In the genomic region with DNA sequence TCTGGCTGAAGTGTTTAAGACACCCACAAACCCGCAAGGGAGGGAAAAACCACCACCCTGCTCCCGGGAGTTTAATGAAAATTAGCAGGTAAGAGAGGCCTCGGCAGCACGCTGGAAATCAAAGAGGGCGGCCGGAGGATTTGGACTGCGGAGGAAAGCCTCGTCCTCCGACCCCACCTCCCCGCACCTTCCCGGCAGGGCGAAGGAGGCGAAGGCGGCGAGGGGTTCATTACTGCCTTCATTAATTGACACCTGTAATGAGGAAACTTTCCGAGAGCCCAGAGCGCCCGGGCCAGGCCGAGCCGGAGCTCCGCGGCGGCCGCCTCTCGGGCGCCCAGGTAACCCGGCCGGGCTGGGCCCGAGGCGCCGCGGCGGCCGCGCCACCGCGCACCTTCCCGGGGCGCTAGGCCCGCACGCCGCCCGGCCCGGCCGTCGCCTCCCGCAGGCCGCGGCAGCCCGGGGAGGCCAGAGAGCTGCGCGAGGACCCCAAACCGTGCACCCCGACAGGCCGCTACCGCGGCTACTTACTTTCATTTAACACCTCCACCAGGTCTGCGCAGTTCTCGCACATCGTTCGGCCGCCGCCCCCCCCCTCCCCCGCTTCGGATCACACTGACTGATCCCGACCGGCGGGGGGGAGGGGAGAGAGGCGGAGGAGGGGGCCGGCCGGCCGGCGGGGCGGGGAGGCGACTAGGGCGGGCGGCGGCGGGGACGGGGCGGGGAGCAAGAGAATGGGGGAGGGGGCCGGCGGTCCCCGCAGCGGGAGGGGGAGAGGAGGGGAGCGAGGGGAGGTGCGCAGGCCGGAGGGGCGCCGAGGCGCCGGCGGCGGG, we compare ENCODE assay signal across 1 cellular context.
TF ChIP-seq lines count a peak whose summit lies in the region.

No MANE protein-coding gene starts in this region.

TF ChIP-seq in HepG2, 621 proteins besides CTCF, POLR2A, EP300 and RAD21 (continued from another document and continues in another):
- TF ChIP-seq, protein P1, sequence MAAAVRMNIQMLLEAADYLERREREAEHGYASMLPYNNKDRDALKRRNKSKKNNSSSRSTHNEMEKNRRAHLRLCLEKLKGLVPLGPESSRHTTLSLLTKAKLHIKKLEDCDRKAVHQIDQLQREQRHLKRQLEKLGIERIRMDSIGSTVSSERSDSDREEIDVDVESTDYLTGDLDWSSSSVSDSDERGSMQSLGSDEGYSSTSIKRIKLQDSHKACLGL (CRISPR knock-in tag; IDR thresholded peaks at IDR 0.05), result peak; percentile 30; the same call in 1 of the 2 replicates
- TF ChIP-seq, protein P2, sequence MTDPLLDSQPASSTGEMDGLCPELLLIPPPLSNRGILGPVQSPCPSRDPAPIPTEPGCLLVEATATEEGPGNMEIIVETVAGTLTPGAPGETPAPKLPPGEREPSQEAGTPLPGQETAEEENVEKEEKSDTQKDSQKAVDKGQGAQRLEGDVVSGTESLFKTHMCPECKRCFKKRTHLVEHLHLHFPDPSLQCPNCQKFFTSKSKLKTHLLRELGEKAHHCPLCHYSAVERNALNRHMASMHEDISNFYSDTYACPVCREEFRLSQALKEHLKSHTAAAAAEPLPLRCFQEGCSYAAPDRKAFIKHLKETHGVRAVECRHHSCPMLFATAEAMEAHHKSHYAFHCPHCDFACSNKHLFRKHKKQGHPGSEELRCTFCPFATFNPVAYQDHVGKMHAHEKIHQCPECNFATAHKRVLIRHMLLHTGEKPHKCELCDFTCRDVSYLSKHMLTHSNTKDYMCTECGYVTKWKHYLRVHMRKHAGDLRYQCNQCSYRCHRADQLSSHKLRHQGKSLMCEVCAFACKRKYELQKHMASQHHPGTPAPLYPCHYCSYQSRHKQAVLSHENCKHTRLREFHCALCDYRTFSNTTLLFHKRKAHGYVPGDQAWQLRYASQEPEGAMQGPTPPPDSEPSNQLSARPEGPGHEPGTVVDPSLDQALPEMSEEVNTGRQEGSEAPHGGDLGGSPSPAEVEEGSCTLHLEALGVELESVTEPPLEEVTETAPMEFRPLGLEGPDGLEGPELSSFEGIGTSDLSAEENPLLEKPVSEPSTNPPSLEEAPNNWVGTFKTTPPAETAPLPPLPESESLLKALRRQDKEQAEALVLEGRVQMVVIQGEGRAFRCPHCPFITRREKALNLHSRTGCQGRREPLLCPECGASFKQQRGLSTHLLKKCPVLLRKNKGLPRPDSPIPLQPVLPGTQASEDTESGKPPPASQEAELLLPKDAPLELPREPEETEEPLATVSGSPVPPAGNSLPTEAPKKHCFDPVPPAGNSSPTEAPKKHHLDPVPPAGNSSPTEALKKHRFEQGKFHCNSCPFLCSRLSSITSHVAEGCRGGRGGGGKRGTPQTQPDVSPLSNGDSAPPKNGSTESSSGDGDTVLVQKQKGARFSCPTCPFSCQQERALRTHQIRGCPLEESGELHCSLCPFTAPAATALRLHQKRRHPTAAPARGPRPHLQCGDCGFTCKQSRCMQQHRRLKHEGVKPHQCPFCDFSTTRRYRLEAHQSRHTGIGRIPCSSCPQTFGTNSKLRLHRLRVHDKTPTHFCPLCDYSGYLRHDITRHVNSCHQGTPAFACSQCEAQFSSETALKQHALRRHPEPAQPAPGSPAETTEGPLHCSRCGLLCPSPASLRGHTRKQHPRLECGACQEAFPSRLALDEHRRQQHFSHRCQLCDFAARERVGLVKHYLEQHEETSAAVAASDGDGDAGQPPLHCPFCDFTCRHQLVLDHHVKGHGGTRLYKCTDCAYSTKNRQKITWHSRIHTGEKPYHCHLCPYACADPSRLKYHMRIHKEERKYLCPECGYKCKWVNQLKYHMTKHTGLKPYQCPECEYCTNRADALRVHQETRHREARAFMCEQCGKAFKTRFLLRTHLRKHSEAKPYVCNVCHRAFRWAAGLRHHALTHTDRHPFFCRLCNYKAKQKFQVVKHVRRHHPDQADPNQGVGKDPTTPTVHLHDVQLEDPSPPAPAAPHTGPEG (CRISPR knock-in tag; IDR thresholded peaks at IDR 0.05), result no peak
- TF ChIP-seq, protein P3, sequence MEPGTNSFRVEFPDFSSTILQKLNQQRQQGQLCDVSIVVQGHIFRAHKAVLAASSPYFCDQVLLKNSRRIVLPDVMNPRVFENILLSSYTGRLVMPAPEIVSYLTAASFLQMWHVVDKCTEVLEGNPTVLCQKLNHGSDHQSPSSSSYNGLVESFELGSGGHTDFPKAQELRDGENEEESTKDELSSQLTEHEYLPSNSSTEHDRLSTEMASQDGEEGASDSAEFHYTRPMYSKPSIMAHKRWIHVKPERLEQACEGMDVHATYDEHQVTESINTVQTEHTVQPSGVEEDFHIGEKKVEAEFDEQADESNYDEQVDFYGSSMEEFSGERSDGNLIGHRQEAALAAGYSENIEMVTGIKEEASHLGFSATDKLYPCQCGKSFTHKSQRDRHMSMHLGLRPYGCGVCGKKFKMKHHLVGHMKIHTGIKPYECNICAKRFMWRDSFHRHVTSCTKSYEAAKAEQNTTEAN (CRISPR knock-in tag; conservative IDR thresholded peaks at IDR 0.05), result no peak
- TF ChIP-seq PHF5A (CRISPR knock-in tag; IDR thresholded peaks at IDR 0.05; ENCODE audit: low read depth, unreplicated experiment), result no peak
- no peak for TF ChIP-seq ZNF598 (CRISPR knock-in tag; IDR thresholded peaks at IDR 0.05; ENCODE audit: borderline replicate concordance)
- 0 out of 2 replicates have a peak, but pooled peaks have one; percentile 29 for TF ChIP-seq HIVEP1 (CRISPR knock-in tag; IDR thresholded peaks at IDR 0.05)
- TF ChIP-seq, protein P4, sequence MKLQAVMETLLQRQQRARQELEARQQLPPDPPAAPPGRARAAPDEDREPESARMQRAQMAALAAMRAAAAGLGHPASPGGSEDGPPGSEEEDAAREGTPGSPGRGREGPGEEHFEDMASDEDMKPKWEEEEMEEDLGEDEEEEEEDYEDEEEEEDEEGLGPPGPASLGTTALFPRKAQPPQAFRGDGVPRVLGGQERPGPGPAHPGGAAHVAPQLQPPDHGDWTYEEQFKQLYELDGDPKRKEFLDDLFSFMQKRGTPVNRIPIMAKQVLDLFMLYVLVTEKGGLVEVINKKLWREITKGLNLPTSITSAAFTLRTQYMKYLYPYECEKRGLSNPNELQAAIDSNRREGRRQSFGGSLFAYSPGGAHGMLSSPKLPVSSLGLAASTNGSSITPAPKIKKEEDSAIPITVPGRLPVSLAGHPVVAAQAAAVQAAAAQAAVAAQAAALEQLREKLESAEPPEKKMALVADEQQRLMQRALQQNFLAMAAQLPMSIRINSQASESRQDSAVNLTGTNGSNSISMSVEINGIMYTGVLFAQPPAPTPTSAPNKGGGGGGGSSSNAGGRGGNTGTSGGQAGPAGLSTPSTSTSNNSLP (IDR thresholded peaks at IDR 0.05; ENCODE audit: low read depth, low read length), result peak; percentile 9; the same call in 1 of the 2 replicates
- no peak for TF ChIP-seq ZSCAN21 (CRISPR knock-in tag; IDR thresholded peaks at IDR 0.05; ENCODE audit: borderline replicate concordance)
- no peak for TF ChIP-seq RBAK (CRISPR knock-in tag; IDR thresholded peaks at IDR 0.05)
- TF ChIP-seq, protein P5, sequence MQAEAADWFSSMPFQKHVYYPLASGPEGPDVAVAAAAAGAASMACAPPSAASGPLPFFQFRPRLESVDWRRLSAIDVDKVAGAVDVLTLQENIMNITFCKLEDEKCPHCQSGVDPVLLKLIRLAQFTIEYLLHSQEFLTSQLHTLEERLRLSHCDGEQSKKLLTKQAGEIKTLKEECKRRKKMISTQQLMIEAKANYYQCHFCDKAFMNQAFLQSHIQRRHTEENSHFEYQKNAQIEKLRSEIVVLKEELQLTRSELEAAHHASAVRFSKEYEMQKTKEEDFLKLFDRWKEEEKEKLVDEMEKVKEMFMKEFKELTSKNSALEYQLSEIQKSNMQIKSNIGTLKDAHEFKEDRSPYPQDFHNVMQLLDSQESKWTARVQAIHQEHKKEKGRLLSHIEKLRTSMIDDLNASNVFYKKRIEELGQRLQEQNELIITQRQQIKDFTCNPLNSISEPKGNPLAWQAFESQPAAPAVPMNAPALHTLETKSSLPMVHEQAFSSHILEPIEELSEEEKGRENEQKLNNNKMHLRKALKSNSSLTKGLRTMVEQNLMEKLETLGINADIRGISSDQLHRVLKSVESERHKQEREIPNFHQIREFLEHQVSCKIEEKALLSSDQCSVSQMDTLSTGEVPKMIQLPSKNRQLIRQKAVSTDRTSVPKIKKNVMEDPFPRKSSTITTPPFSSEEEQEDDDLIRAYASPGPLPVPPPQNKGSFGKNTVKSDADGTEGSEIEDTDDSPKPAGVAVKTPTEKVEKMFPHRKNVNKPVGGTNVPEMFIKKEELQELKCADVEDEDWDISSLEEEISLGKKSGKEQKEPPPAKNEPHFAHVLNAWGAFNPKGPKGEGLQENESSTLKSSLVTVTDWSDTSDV (CRISPR knock-in tag; IDR thresholded peaks at IDR 0.05), result no peak
- no peak for TF ChIP-seq ZBTB42 (CRISPR knock-in tag; IDR thresholded peaks at IDR 0.05)
- TF ChIP-seq SRY (CRISPR knock-in tag; IDR thresholded peaks at IDR 0.05), result no peak
- no peak for TF ChIP-seq SATB2 (CRISPR knock-in tag; IDR thresholded peaks at IDR 0.05)
- no peak for TF ChIP-seq ELF4 (CRISPR knock-in tag; IDR thresholded peaks at IDR 0.05; ENCODE audit: borderline replicate concordance)
- TF ChIP-seq FOXA1 (IDR thresholded peaks at IDR 0.05), result no peak
- no peak for TF ChIP-seq FOXA1 (CRISPR knock-in tag; IDR thresholded peaks at IDR 0.05)
- no peak for TF ChIP-seq TGIF2 (CRISPR knock-in tag; IDR thresholded peaks at IDR 0.05)
- TF ChIP-seq, protein P6, sequence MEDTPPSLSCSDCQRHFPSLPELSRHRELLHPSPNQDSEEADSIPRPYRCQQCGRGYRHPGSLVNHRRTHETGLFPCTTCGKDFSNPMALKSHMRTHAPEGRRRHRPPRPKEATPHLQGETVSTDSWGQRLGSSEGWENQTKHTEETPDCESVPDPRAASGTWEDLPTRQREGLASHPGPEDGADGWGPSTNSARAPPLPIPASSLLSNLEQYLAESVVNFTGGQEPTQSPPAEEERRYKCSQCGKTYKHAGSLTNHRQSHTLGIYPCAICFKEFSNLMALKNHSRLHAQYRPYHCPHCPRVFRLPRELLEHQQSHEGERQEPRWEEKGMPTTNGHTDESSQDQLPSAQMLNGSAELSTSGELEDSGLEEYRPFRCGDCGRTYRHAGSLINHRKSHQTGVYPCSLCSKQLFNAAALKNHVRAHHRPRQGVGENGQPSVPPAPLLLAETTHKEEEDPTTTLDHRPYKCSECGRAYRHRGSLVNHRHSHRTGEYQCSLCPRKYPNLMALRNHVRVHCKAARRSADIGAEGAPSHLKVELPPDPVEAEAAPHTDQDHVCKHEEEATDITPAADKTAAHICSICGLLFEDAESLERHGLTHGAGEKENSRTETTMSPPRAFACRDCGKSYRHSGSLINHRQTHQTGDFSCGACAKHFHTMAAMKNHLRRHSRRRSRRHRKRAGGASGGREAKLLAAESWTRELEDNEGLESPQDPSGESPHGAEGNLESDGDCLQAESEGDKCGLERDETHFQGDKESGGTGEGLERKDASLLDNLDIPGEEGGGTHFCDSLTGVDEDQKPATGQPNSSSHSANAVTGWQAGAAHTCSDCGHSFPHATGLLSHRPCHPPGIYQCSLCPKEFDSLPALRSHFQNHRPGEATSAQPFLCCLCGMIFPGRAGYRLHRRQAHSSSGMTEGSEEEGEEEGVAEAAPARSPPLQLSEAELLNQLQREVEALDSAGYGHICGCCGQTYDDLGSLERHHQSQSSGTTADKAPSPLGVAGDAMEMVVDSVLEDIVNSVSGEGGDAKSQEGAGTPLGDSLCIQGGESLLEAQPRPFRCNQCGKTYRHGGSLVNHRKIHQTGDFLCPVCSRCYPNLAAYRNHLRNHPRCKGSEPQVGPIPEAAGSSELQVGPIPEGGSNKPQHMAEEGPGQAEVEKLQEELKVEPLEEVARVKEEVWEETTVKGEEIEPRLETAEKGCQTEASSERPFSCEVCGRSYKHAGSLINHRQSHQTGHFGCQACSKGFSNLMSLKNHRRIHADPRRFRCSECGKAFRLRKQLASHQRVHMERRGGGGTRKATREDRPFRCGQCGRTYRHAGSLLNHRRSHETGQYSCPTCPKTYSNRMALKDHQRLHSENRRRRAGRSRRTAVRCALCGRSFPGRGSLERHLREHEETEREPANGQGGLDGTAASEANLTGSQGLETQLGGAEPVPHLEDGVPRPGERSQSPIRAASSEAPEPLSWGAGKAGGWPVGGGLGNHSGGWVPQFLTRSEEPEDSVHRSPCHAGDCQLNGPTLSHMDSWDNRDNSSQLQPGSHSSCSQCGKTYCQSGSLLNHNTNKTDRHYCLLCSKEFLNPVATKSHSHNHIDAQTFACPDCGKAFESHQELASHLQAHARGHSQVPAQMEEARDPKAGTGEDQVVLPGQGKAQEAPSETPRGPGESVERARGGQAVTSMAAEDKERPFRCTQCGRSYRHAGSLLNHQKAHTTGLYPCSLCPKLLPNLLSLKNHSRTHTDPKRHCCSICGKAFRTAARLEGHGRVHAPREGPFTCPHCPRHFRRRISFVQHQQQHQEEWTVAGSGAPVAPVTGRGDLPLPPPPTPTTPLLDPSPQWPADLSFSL (CRISPR knock-in tag; IDR thresholded peaks at IDR 0.05), result no peak
- TF ChIP-seq ATF7 (IDR thresholded peaks at IDR 0.05), result no peak
- no peak for TF ChIP-seq ATF7 (CRISPR knock-in tag; IDR thresholded peaks at IDR 0.05)
- TF ChIP-seq MAZ (IDR thresholded peaks at IDR 0.05; ENCODE audit: borderline replicate concordance, low read depth, low read length), result 0 out of 2 replicates have a peak, but pooled peaks have one; percentile 15
- TF ChIP-seq MAZ (CRISPR knock-in tag; IDR thresholded peaks at IDR 0.05; ENCODE audit: low read depth), result peak; percentile 44; the same call in 1 of the 2 replicates
- 0 out of 2 replicates have a peak, but pooled peaks have one; percentile 5 for TF ChIP-seq PHF20 (CRISPR knock-in tag; IDR thresholded peaks at IDR 0.05)
- TF ChIP-seq, protein P7, sequence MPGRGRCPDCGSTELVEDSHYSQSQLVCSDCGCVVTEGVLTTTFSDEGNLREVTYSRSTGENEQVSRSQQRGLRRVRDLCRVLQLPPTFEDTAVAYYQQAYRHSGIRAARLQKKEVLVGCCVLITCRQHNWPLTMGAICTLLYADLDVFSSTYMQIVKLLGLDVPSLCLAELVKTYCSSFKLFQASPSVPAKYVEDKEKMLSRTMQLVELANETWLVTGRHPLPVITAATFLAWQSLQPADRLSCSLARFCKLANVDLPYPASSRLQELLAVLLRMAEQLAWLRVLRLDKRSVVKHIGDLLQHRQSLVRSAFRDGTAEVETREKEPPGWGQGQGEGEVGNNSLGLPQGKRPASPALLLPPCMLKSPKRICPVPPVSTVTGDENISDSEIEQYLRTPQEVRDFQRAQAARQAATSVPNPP (CRISPR knock-in tag; IDR thresholded peaks at IDR 0.05), result no peak; the same call in 1 of the 2 replicates
- TF ChIP-seq ZNF292 (CRISPR knock-in tag; IDR thresholded peaks at IDR 0.05; ENCODE audit: borderline replicate concordance, low read depth), result peak; percentile 11; the same call in 1 of the 2 replicates
- no peak for TF ChIP-seq ZNF703 (CRISPR knock-in tag; IDR thresholded peaks at IDR 0.05; ENCODE audit: borderline replicate concordance)
- no peak for TF ChIP-seq NRL (CRISPR knock-in tag; IDR thresholded peaks at IDR 0.05; ENCODE audit: borderline replicate concordance)
- TF ChIP-seq NFE2L1 (CRISPR knock-in tag; IDR thresholded peaks at IDR 0.05; ENCODE audit: borderline replicate concordance), result no peak
